ENCODE assay signal across 8 cellular contexts in genomic region chr13:42271337-42272114, GRCh38. TPM values are rescaled to one million over a fixed set of nuclear protein-coding genes. Genes with fewer than 3 reads are reported as not detected.
DNase-seq lines count a peak whose midpoint lies in the region; ATAC-seq and TF ChIP-seq lines count a peak whose summit lies in the region.

No MANE protein-coding gene starts in this region.

- intact Hi-C loops in left ventricle myocardium superior (cut with micrococcal nuclease) = no loop called here

- H3K27ac Mint-ChIP-seq in T-helper 1 cell treated with Interleukin-12 subunit alpha and Interleukin-12 subunit beta and Interleukin-4 antibody, amounts not matched to agents 30 μg/mL and 1 μg/mL, for 36 hours = peak overlapping the region; percentile 90
- H3K27ac Mint-ChIP-seq in progenitor cell of endocrine pancreas = peak overlapping the region; percentile 90

- peaks cover 39% of the 10 kb centered on the region for H3K4me1 Mint-ChIP-seq in T-helper 1 cell treated with Interleukin-12 subunit alpha and Interleukin-12 subunit beta and Interleukin-4 antibody, amounts not matched to agents 30 μg/mL and 1 μg/mL, for 36 hours (ENCODE audit: low read depth)
- peaks cover 19% of the 10 kb centered on the region for H3K4me1 Mint-ChIP-seq in progenitor cell of endocrine pancreas (ENCODE audit: low read depth)

- H3K27me3 Mint-ChIP-seq in T-helper 1 cell treated with Interleukin-12 subunit alpha and Interleukin-12 subunit beta and Interleukin-4 antibody, amounts not matched to agents 30 μg/mL and 1 μg/mL, for 36 hours (ENCODE audit: low read depth) = peaks cover 5% of the 10 kb centered on the region
- peaks cover 3% of the 10 kb centered on the region for H3K27me3 Mint-ChIP-seq in progenitor cell of endocrine pancreas

- no peaks in the 10 kb centered on the region for H3K9me3 Mint-ChIP-seq in T-helper 1 cell treated with Interleukin-12 subunit alpha and Interleukin-12 subunit beta and Interleukin-4 antibody, amounts not matched to agents 30 μg/mL and 1 μg/mL, for 36 hours
- H3K9me3 Mint-ChIP-seq in progenitor cell of endocrine pancreas (ENCODE audit: low read depth) = peaks cover 13% of the 10 kb centered on the region

- peaks cover 15% of the 10 kb centered on the region for H3K36me3 Mint-ChIP-seq in T-helper 1 cell treated with Interleukin-12 subunit alpha and Interleukin-12 subunit beta and Interleukin-4 antibody, amounts not matched to agents 30 μg/mL and 1 μg/mL, for 36 hours (ENCODE audit: low read depth)
- H3K36me3 Mint-ChIP-seq in progenitor cell of endocrine pancreas (ENCODE audit: insufficient read depth) = peaks cover 9% of the 10 kb centered on the region

- DNase-seq in NCI-H146 treated with DMSO at 0.1 percent for 48 hours (lab: John Stamatoyannopoulos, UW; ENCODE audit: unreplicated experiment) = peak; percentile 96
- peak; percentile 92 for DNase-seq in left ventricle myocardium superior
- peak; percentile 79 for DNase-seq in progenitor cell of endocrine pancreas (ENCODE audit: low spot score, unreplicated experiment)
- peak; percentile 96 for DNase-seq in ureter (ENCODE audit: low spot score)

- no peak for TF ChIP-seq CTCF in progenitor cell of endocrine pancreas (IDR thresholded peaks at IDR 0.05; ENCODE audit: unreplicated experiment)

- peak overlapping the region; percentile 93 for H3K4me3 Mint-ChIP-seq in T-helper 1 cell treated with Interleukin-12 subunit alpha and Interleukin-12 subunit beta and Interleukin-4 antibody, amounts not matched to agents 30 μg/mL and 1 μg/mL, for 36 hours
- peak overlapping the region; percentile 98 for H3K4me3 Mint-ChIP-seq in progenitor cell of endocrine pancreas (ENCODE audit: low read depth)

- peak; percentile 34 for TF ChIP-seq POLR2A in GM15510 (IDR thresholded peaks at IDR 0.05; ENCODE audit: borderline replicate concordance, extremely low read depth, insufficient read length)

- H3K27ac ChIP-seq in angular gyrus (ENCODE audit: low read depth, low read length) = peak overlapping the region; percentile 95

- peak; percentile 81 for ATAC-seq in HG02884 (IDR thresholded peaks at IDR 0.05; ENCODE audit: unreplicated experiment)
- ATAC-seq in left ventricle myocardium superior = peak; percentile 96

RNA-seq across cellular contexts. Expression of gene AKAP11, which starts 0.4 kb away (rescaled TPM):
- 19.3 TPM for total RNA-seq in left ventricle myocardium superior
- 30.6 and 31.1 TPM in 2 replicates for total RNA-seq in progenitor cell of endocrine pancreas
- 46.6 TPM for total RNA-seq in ureter

Comparison
In these comparisons a context has a peak if more than half of its experiments do, and no peak if none do; other contexts are left out.
1. Peak in every context shown above with its lines: DNase-seq, ATAC-seq and H3K27ac ChIP-seq.